In the genomic region with DNA sequence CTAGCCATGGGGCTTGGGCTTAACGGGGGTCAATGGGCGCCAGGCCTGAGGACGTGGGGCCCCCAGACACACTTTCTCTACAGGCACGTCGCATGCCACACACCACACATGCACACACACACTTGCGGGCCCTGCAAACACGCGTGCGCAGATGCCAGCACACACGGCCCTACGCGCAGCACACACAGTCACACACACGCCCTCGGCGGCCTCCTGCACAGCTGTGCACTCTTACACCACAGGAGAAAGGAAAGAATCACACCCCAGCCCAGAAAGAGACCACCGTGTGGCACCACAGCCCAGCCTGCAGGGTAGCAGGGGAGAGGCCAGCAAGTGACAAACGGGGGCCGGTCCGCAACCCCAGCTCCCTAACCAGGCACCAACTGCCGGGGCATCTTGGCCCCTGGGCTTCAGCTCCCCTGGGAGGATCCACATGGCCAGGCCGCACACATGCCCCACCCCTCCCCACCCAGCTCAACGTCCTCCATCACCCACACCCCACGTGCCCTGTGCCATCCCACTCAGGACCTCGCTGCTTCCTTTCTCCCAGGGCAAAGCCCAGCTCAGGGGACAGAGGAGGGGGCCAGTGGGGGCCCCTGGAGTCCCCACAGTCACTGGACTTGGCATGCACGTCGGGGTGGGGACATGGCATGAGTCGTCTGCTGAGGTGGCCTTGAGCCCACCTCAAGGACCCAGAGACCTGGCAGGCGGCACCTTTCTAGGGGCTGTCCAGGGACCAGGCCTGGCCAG, we compare ENCODE assay signal across 17 cellular contexts. TPM values are rescaled to one million over a fixed set of nuclear protein-coding genes. Genes with fewer than 3 reads are reported as not detected.
"Had no signal": no experiment of that assay in that cellular context is flagged by ENCODE, and none has a peak within 500 bp of the region (broad histone marks: within the 10 kb centered on the region; RNA-seq: fewer than 3 reads in every experiment).

No MANE protein-coding gene starts in this region.

- H3K27ac Mint-ChIP-seq: activated B cell treated with CpG ODN at 0.5 μM for 24 hours; activated CD4-positive, alpha-beta memory T cell treated with anti-CD3 and anti-CD28 coated beads for 36 hours; activated CD4-positive, alpha-beta T cell treated with anti-CD3 and anti-CD28 coated beads, Interleukin-2, amount 10 ng/mL, durations not matched to agents 7 days and 5 days; activated naive CD8-positive, alpha-beta T cell treated with anti-CD3 and anti-CD28 coated beads, Interleukin-2, amount 50 U/mL, for 24 hours; T-helper 2 cell treated with Interferon-gamma antibody and Interleukin-4, amounts not matched to agents 5 μg/mL and 100 μg/mL, for 36 hours had no signal

- H3K4me3 ChIP-seq: ascending aorta, body of pancreas, PC-9, SJCRH30 had no signal

- H3K4me2 ChIP-seq: KMS-11, PC-9, SK-N-SH had no signal

- H3K27me3 Mint-ChIP-seq: activated CD4-positive, alpha-beta memory T cell treated with anti-CD3 and anti-CD28 coated beads for 36 hours; central memory CD8-positive, alpha-beta T cell had no signal

- H3K4me3 Mint-ChIP-seq: activated B cell treated with CpG ODN at 0.5 μM for 24 hours; activated CD4-positive, alpha-beta memory T cell treated with anti-CD3 and anti-CD28 coated beads for 36 hours; activated CD4-positive, alpha-beta T cell treated with anti-CD3 and anti-CD28 coated beads, Interleukin-2, amount 10 ng/mL, durations not matched to agents 7 days and 5 days; activated naive CD8-positive, alpha-beta T cell treated with anti-CD3 and anti-CD28 coated beads, Interleukin-2, amount 50 U/mL, for 24 hours; activated T-cell treated with anti-CD3 and anti-CD28 coated beads, Interleukin-2, amount 50 U/mL, for 4 hours; central memory CD8-positive, alpha-beta T cell; T-helper 2 cell treated with Interferon-gamma antibody and Interleukin-4, amounts not matched to agents 5 μg/mL and 100 μg/mL, for 36 hours had no signal

- H3K4me1 ChIP-seq: ascending aorta had no signal

- H3K9me3 ChIP-seq: ascending aorta, body of pancreas, SJCRH30, SK-N-SH had no signal

- H3K36me3 ChIP-seq: ascending aorta, SJCRH30 had no signal

- FAIRE-seq: bronchial epithelial cell had no signal

- H3K9ac ChIP-seq: KMS-11, SK-N-SH had no signal

- H3K36me3 Mint-ChIP-seq: activated CD4-positive, alpha-beta memory T cell treated with anti-CD3 and anti-CD28 coated beads for 36 hours; activated naive CD4-positive, alpha-beta T cell treated with anti-CD3 and anti-CD28 coated beads, Interleukin-2, amount 50 U/mL, for 72 hours had no signal

- H3K27ac ChIP-seq: ascending aorta, body of pancreas, KMS-11, PC-9, SJCRH30 had no signal

- H2AFZ ChIP-seq: PC-9 had no signal

- H3K27me3 ChIP-seq: ascending aorta, body of pancreas had no signal

- H3K9me3 Mint-ChIP-seq: activated CD4-positive, alpha-beta memory T cell treated with anti-CD3 and anti-CD28 coated beads for 36 hours; activated CD4-positive, alpha-beta T cell treated with anti-CD3 and anti-CD28 coated beads, Interleukin-2, amount 10 ng/mL, durations not matched to agents 7 days and 5 days; activated naive CD8-positive, alpha-beta T cell treated with anti-CD3 and anti-CD28 coated beads, Interleukin-2, amount 50 U/mL, for 24 hours; T-helper 2 cell treated with Interferon-gamma antibody and Interleukin-4, amounts not matched to agents 5 μg/mL and 100 μg/mL, for 36 hours had no signal

RNA-seq across cellular contexts. Expression of a gene that starts 26.3 kb away (rescaled TPM):
- total RNA-seq: activated B cell treated with CpG ODN at 0.5 μM for 24 hours; activated CD4-positive, alpha-beta memory T cell treated with anti-CD3 and anti-CD28 coated beads for 36 hours; activated CD4-positive, alpha-beta T cell treated with anti-CD3 and anti-CD28 coated beads, Interleukin-2, amount 10 ng/mL, durations not matched to agents 7 days and 5 days; activated naive CD4-positive, alpha-beta T cell treated with anti-CD3 and anti-CD28 coated beads, Interleukin-2, amount 50 U/mL, for 72 hours; activated T-cell treated with anti-CD3 and anti-CD28 coated beads, Interleukin-2, amount 50 U/mL, for 4 hours; ascending aorta; SJCRH30; T-helper 1 cell treated with Interleukin-12 subunit alpha and Interleukin-12 subunit beta and Interleukin-4 antibody, amounts not matched to agents 30 ng/mL and 1 ng/mL, for 36 hours had no signal
- polyA plus RNA-seq: SK-N-SH had no signal

RNA-seq across cellular contexts. Expression of a gene that starts 36.9 kb away (rescaled TPM):
- total RNA-seq: activated B cell treated with CpG ODN at 0.5 μM for 24 hours; activated CD4-positive, alpha-beta memory T cell treated with anti-CD3 and anti-CD28 coated beads for 36 hours; activated CD4-positive, alpha-beta T cell treated with anti-CD3 and anti-CD28 coated beads, Interleukin-2, amount 10 ng/mL, durations not matched to agents 7 days and 5 days; activated naive CD4-positive, alpha-beta T cell treated with anti-CD3 and anti-CD28 coated beads, Interleukin-2, amount 50 U/mL, for 72 hours; activated T-cell treated with anti-CD3 and anti-CD28 coated beads, Interleukin-2, amount 50 U/mL, for 4 hours; ascending aorta; bronchial epithelial cell; MCF 10A; PC-9; SJCRH30; T-helper 1 cell treated with Interleukin-12 subunit alpha and Interleukin-12 subunit beta and Interleukin-4 antibody, amounts not matched to agents 30 ng/mL and 1 ng/mL, for 36 hours had no signal
- polyA plus RNA-seq: SK-N-SH had no signal

RNA-seq across cellular contexts. Expression of a gene that starts 58.8 kb away (rescaled TPM):
- total RNA-seq: activated B cell treated with CpG ODN at 0.5 μM for 24 hours had no signal
